ENCODE assay signal across 12 cellular contexts in genomic region chr1:114234408-114235119, GRCh38.
DNase-seq lines count a peak whose midpoint lies in the region; ATAC-seq and TF ChIP-seq lines count a peak whose summit lies in the region.
"Had no signal": no experiment of that assay in that cellular context is flagged by ENCODE, and none has a peak within 500 bp of the region (broad histone marks: within the 10 kb centered on the region; RNA-seq: fewer than 3 reads in every experiment).

No MANE protein-coding gene starts in this region.

- no peaks in the 10 kb centered on the region for H3K4me1 Mint-ChIP-seq in endodermal cell

- H3K9me3 Mint-ChIP-seq in endodermal cell = no peaks in the 10 kb centered on the region
- H3K9me3 Mint-ChIP-seq: activated naive CD4-positive, alpha-beta T cell treated with anti-CD3 and anti-CD28 coated beads for 36 hours; memory B cell; T-helper 2 cell treated with Interferon-gamma antibody and Interleukin-4, amounts not matched to agents 5 μg/mL and 100 μg/mL, for 36 hours had no signal

- POLR2A ChIA-PET in GM10248 (lab: Yijun Ruan, JAX) = no interaction called here

- H3K27ac Mint-ChIP-seq in endodermal cell = no peak overlapping the region
- H3K27ac Mint-ChIP-seq: activated naive CD4-positive, alpha-beta T cell treated with anti-CD3 and anti-CD28 coated beads for 36 hours; memory B cell; T-helper 2 cell treated with Interferon-gamma antibody and Interleukin-4, amounts not matched to agents 5 μg/mL and 100 μg/mL, for 36 hours had no signal

- H3K4me3 Mint-ChIP-seq in endodermal cell = no peak overlapping the region
- H3K4me3 Mint-ChIP-seq: activated naive CD4-positive, alpha-beta T cell treated with anti-CD3 and anti-CD28 coated beads for 36 hours; memory B cell; T-helper 2 cell treated with Interferon-gamma antibody and Interleukin-4, amounts not matched to agents 5 μg/mL and 100 μg/mL, for 36 hours had no signal

- peaks cover 21% of the 10 kb centered on the region for H3K27me3 Mint-ChIP-seq in endodermal cell (ENCODE audit: insufficient read depth)

- H3K9me3 ChIP-seq in endodermal cell (ENCODE audit: control insufficient read depth, low read length) (no peaks in the 10 kb centered on the region), spleen (no peaks in the 10 kb centered on the region)

- no peak overlapping the region for H3K4me3 ChIP-seq in endodermal cell (ENCODE audit: low read length)
- H3K4me3 ChIP-seq in spleen = no peak overlapping the region

- no peaks in the 10 kb centered on the region for H3K36me3 Mint-ChIP-seq in endodermal cell (ENCODE audit: low read depth)
- H3K36me3 Mint-ChIP-seq: memory B cell had no signal

- H3K36me3 ChIP-seq in endodermal cell (ENCODE audit: control insufficient read depth, insufficient read depth, low read length) (no peaks in the 10 kb centered on the region), spleen (no peaks in the 10 kb centered on the region)

- TF ChIP-seq CTCF in GM10248 (IDR thresholded peaks at IDR 0.05; ENCODE audit: control extremely low read depth, extremely low read depth, low read depth, missing control alignments) = no peak
- no peak for TF ChIP-seq CTCF in endodermal cell (conservative IDR thresholded peaks at IDR 0.05)
- no peak for TF ChIP-seq CTCF in spleen (IDR thresholded peaks at IDR 0.05 in 8 of 11, conservative IDR thresholded peaks at IDR 0.05 in 3 of 11)

- intact Hi-C loops in spleen (cut with DNase I; ENCODE audit: low total_unique reads) = no loop called here

- no peak overlapping the region for H3K27ac ChIP-seq in endodermal cell (ENCODE audit: low read depth, low read length)
- H3K27ac ChIP-seq in spleen = no peak overlapping the region

- H3K27me3 ChIP-seq in endodermal cell (ENCODE audit: control insufficient read depth, insufficient read depth, low read length, poor library complexity, severe bottlenecking) (peaks cover 10% of the 10 kb centered on the region), spleen (replicated peaks in 1 of 7) (peaks cover 0 to 5% (median 0%) of the 10 kb centered on the region in 7 donors)

- WGBS in endodermal cell (ENCODE audit: insufficient coverage in 1 of 2, insufficient read length in 1 of 2), 2 experiments = 92 to 94% methylated on average over 2 to 3 of the region's 3 CpGs
- 36 to 59% (median 43%) methylated on average over 3 of the region's 3 CpGs for WGBS in spleen, 5 donors

- DNase-seq in GM10248 (ENCODE audit: extremely low spot score) (peak; percentile 26), MV-4-11 (lab: John Stamatoyannopoulos, UW) (peak; percentile 95), islet precursor cell (peak; percentile 29), endodermal cell (no peak), spleen (no peak), DMS79 treated with DMSO at 0.1 percent for 48 hours (lab: John Stamatoyannopoulos, UW) (no peak)
- DNase-seq: activated naive CD4-positive, alpha-beta T cell treated with anti-CD3 and anti-CD28 coated beads for 36 hours; occipital lobe had no signal

- H3K4me1 ChIP-seq in endodermal cell (ENCODE audit: control insufficient read depth, insufficient read depth, low read length) (no peaks in the 10 kb centered on the region), spleen (no peaks in the 10 kb centered on the region)

- CTCF ChIA-PET in GM10248 (lab: Yijun Ruan, JAX) = interaction anchor here (1.2 to 1.5 kb wide), 3 partner anchors 16 to 256 kb away, joined by 3 to 4 read pairs (median 3); no protein-coding TSS in a partner anchor

- ATAC-seq in GM21786 (IDR thresholded peaks at IDR 0.05; ENCODE audit: unreplicated experiment) (peak; percentile 74), GM21390 (IDR thresholded peaks at IDR 0.05; ENCODE audit: unreplicated experiment) (no peak)

- no peak for TF ChIP-seq POLR2A in spleen (IDR thresholded peaks at IDR 0.05)

- no peak overlapping the region for H3K9ac ChIP-seq in endodermal cell (ENCODE audit: extremely low read depth, low read length, poor library complexity, severe bottlenecking)

Comparison
In these comparisons a context has a peak if more than half of its experiments do, and no peak if none do; other contexts are left out.
1. DNase-seq: peak in GM10248 (single experiment), MV-4-11 (single experiment) and islet precursor cell (single experiment); none in endodermal cell (single experiment), spleen (single experiment) and DMS79 treated with DMSO at 0.1 percent for 48 hours (single experiment).